Comparison of ENCODE assay signal across 9 cellular contexts in the genomic region with DNA sequence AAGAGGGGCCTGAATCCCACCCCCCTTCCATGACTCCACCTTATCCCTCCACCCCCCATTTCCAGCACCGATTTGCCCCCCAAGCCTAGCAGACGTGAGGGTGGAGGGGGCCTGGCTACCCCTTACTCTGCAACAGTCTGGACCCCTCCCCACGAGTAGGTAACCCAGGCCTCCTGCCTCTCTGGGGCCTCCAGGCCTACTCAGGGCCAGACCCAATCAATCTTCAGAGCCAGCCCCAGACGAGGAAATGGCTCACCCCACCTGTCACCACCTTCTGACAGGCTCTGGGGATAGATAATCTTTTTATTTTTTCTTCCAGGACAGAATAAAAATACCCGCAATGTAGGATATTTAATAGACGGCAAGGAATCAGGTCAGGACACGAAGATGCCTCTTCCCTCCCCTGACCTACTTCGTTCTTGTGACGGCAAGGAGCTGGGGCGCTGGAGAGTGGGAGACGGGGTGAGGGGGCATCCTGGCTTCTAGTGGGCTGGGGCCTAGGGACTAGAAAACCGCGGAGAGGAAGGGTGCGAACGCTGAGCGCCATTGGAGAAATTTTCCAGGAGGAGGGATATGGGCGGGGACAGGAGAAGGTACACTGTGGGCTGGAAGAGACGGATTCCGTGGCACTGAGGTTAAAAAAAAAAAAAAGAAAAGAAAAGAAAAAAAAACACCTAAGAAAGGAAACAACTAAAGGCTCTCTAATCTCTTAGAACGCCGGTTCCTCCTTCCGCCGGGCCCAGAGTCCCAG. TPM values are rescaled to one million over a fixed set of nuclear protein-coding genes. Genes with fewer than 3 reads are reported as not detected.
DNase-seq lines count a peak whose midpoint lies in the region; ATAC-seq and TF ChIP-seq lines count a peak whose summit lies in the region.
"Had no signal": no experiment of that assay in that cellular context is flagged by ENCODE, and none has a peak within 500 bp of the region (broad histone marks: within the 10 kb centered on the region; RNA-seq: fewer than 3 reads in every experiment).

No MANE protein-coding gene starts in this region.

- H4K20me1 ChIP-seq in OCI-LY7 (ENCODE audit: insufficient read depth, low read length), result no peaks in the 10 kb centered on the region

- DNase-seq in ELF-1 (ENCODE audit: low read depth, low spot score) (peak; percentile 30), OCI-LY7 (ENCODE audit: low spot score) (no peak), chondrocyte (ENCODE audit: low spot score) (no peak), memory B cell (ENCODE audit: low spot score in 2 of 2) (no peak), thyroid gland (peak in 1 of 2 donors; percentile 31), left colon (no peak)

- POLR2A ChIA-PET in OCI-LY7 (lab: Charles Lee), result interaction anchor here (0.7 to 2.3 kb wide), 5 partner anchors 60 to 169 kb away, joined by 3 to 8 read pairs (median 3); no protein-coding TSS in a partner anchor

- no peaks in the 10 kb centered on the region for H3K9me3 ChIP-seq in OCI-LY7 (ENCODE audit: low read length)
- H3K9me3 ChIP-seq in thyroid gland, result no peaks in the 10 kb centered on the region

- no peak for ATAC-seq in memory B cell (ENCODE audit: low read depth)
- ATAC-seq in left colon, result no peak
- no peak for ATAC-seq in GM18907 (IDR thresholded peaks at IDR 0.05; ENCODE audit: unreplicated experiment)
- no peak for ATAC-seq in GM18867 (IDR thresholded peaks at IDR 0.05; ENCODE audit: unreplicated experiment)

- H3K27ac ChIP-seq in OCI-LY7 (ENCODE audit: low read depth, low read length, poor library complexity, severe bottlenecking) (no peak overlapping the region), thyroid gland (peak overlapping the region in 2 of 3 donors; percentile 96 to 98)

- H3K4me1 ChIP-seq in OCI-LY7 (ENCODE audit: insufficient read depth, low read length, poor library complexity, severe bottlenecking) (peaks cover 11% of the 10 kb centered on the region), thyroid gland (peaks cover 10 to 21% of the 10 kb centered on the region in 2 donors)

- TF ChIP-seq POLR2A in thyroid gland (IDR thresholded peaks at IDR 0.05), result no peak

- TF ChIP-seq CTCF in OCI-LY7 (conservative IDR thresholded peaks at IDR 0.05; ENCODE audit: low read length), result no peak
- TF ChIP-seq CTCF in chondrocyte (IDR thresholded peaks at IDR 0.05), result no peak
- TF ChIP-seq CTCF in thyroid gland (IDR thresholded peaks at IDR 0.05), result no peak

- intact Hi-C loops in OCI-LY7 (cut with micrococcal nuclease; ENCODE audit: unreplicated experiment) (loop anchor here (2.0 to 10.0 kb wide), 3 partner anchors 22 to 400 kb away; a partner anchor contains a TSS), thyroid gland (cut with DNase I) (loop anchor here (5.0 kb wide), 1 partner anchor 170 kb away; no protein-coding TSS in a partner anchor), left colon (cut with DNase I, micrococcal nuclease) (loop anchor here (5.0 to 10.0 kb wide), 3 partner anchors 95 to 170 kb away; no protein-coding TSS in a partner anchor)

- CTCF ChIA-PET in OCI-LY7 (lab: Charles Lee; ENCODE audit: unreplicated experiment), result interaction anchor here (1.0 to 3.0 kb wide), 6 partner anchors 12 to 283 kb away, joined by 3 to 18 read pairs (median 4); a partner anchor contains a TSS

- H3K4me2 ChIP-seq in OCI-LY7 (ENCODE audit: low read length), result peak overlapping the region; percentile 94

- H3K4me3 ChIP-seq in OCI-LY7 (ENCODE audit: low read depth, low read length, poor library complexity, severe bottlenecking) (peak overlapping the region; percentile 76), thyroid gland (replicated peaks in 1 of 3) (peak overlapping the region in 1 of 3 donors; percentile 69)

- peak overlapping the region; percentile 96 for H3K4me3 Mint-ChIP-seq in chondrocyte (ENCODE audit: unreplicated experiment)
- peak overlapping the region; percentile 99 for H3K4me3 Mint-ChIP-seq in memory B cell

- no peaks in the 10 kb centered on the region for H3K27me3 ChIP-seq in thyroid gland

- no peaks in the 10 kb centered on the region for H3K9me3 Mint-ChIP-seq in chondrocyte (ENCODE audit: low read depth)
- H3K9me3 Mint-ChIP-seq in memory B cell, result no peaks in the 10 kb centered on the region

- H3K27ac Mint-ChIP-seq in chondrocyte (ENCODE audit: unreplicated experiment) (peak overlapping the region; percentile 93), memory B cell (no peak overlapping the region)

- H3K4me1 Mint-ChIP-seq in chondrocyte (ENCODE audit: low read depth) (peaks cover 43% of the 10 kb centered on the region), memory B cell (peaks cover 18% of the 10 kb centered on the region)

- no TSS peak for BruUV-seq in OCI-LY7 (replicated peaks; lab: Mats Ljungman, UMichigan)

- H2AFZ ChIP-seq in OCI-LY7 (ENCODE audit: low read length), result peak overlapping the region; percentile 45; the same call in 1 of the 2 replicates

- no peaks in the 10 kb centered on the region for H3K9me2 ChIP-seq in OCI-LY7 (ENCODE audit: insufficient read depth, low read length)

- H3K27me3 Mint-ChIP-seq in chondrocyte (ENCODE audit: low read depth), result no peaks in the 10 kb centered on the region
- H3K27me3 Mint-ChIP-seq in memory B cell, result peaks cover 21% of the 10 kb centered on the region

- no peaks in the 10 kb centered on the region for H3K36me3 Mint-ChIP-seq in chondrocyte (ENCODE audit: low read depth)
- no peaks in the 10 kb centered on the region for H3K36me3 Mint-ChIP-seq in memory B cell

- H3K36me3 ChIP-seq in OCI-LY7 (ENCODE audit: insufficient read depth, low read length) (no peaks in the 10 kb centered on the region), thyroid gland (no peaks in the 10 kb centered on the region)

- WGBS in thyroid gland, 2 donors, result 15 to 18% methylated on average over 22 to 23 of the region's 23 CpGs

- H3K79me2 ChIP-seq in OCI-LY7 (ENCODE audit: insufficient read depth, low read depth, low read length), result no peaks in the 10 kb centered on the region

RNA-seq across cellular contexts. Expression of a gene that starts 0.9 kb away (rescaled TPM):
- 0.13 and 0.41 TPM in 2 replicates for total RNA-seq in OCI-LY7 (2014; rRNA removed; shearing (Covaris generic))
- total RNA-seq in OCI-LY7 (2022) (0.67 TPM in 1 of 2 replicates, not detected in the other), chondrocyte (11.1 to 40.5 TPM (median 37.4 TPM) in 3 replicates), thyroid gland (10 to 100 TPM in 1 of 4 donors, 1 to 10 TPM in 3; 1.8 to 13.4 (median 6.4) TPM), left colon (1 to 10 TPM; 2.3 to 5.0 TPM)
- total RNA-seq: pulmonary artery endothelial cell had no signal

RNA-seq across cellular contexts. Expression of a gene that starts 13.7 kb away (rescaled TPM):
- total RNA-seq in OCI-LY7 (2014; rRNA removed; shearing (Covaris generic)), result 0.16 and 2.4 TPM in 2 replicates
- total RNA-seq in OCI-LY7 (2022), result 0.65 and 0.68 TPM in 2 replicates
- total RNA-seq in chondrocyte, result 0.25 TPM in 1 of 3 replicates, not detected in the others
- total RNA-seq in thyroid gland, result not detected
- under 1 TPM in 1 of 2 donors, not detected in 1; 0.56 TPM for total RNA-seq in left colon
- total RNA-seq: pulmonary artery endothelial cell had no signal

RNA-seq across cellular contexts. Expression of a gene that starts 45.2 kb away (rescaled TPM):
- 17.9 and 23.7 TPM in 2 replicates for total RNA-seq in OCI-LY7 (2014; rRNA removed; shearing (Covaris generic))
- 30.9 and 35.5 TPM in 2 replicates for total RNA-seq in OCI-LY7 (2022)
- 22.6 to 25.5 TPM (median 24.1 TPM) in 3 replicates for total RNA-seq in chondrocyte
- 10 to 100 TPM in 1 of 4 donors, 1 to 10 TPM in 3; 5.8 to 10.1 (median 7.8) TPM for total RNA-seq in thyroid gland
- 10 to 100 TPM; 12.7 to 16.1 TPM for total RNA-seq in left colon

RNA-seq across cellular contexts. Expression of a gene that starts 47.8 kb away (rescaled TPM):
- 4,395 and 6,079 TPM in 2 replicates for total RNA-seq in OCI-LY7 (2014; rRNA removed; shearing (Covaris generic))
- total RNA-seq in OCI-LY7 (2022) (3,132 and 3,168 TPM in 2 replicates), chondrocyte (1,031 to 1,318 TPM (median 1,035 TPM) in 3 replicates), thyroid gland (1,000 to 10,000 TPM; 2,008 to 3,549 (median 2,319) TPM), left colon (1,000 to 10,000 TPM; 1,376 to 1,435 TPM)
